Comparison of ENCODE assay signal across 8 cellular contexts in genomic region chr14:94175403-94176146, GRCh38. TPM values are rescaled to one million over a fixed set of nuclear protein-coding genes. Genes with fewer than 3 reads are reported as not detected.
A peak's percentile ranks its signal among the peaks of the same experiment; 100 is the strongest.
DNase-seq lines count a peak whose midpoint lies in the region; ATAC-seq and TF ChIP-seq lines count a peak whose summit lies in the region.

No MANE protein-coding gene starts in this region.

- no peak for ATAC-seq in right cardiac atrium
- no peak for ATAC-seq in stimulated activated effector memory CD8-positive, alpha-beta T cell treated with anti-CD3 and anti-CD28 coated beads, Interleukin-12 subunit alpha, Interleukin-12 subunit beta, amount 100 ng/mL, for 72 hours

- WGBS in right cardiac atrium: 13% methylated on average over 18 of the region's 18 CpGs

- H3K36me3 ChIP-seq in WERI-Rb-1: peaks cover 16% of the 10 kb centered on the region

- H3K4me3 ChIP-seq in WERI-Rb-1 (ENCODE audit: low read depth, low read length): peak overlapping the region; percentile 56
- H3K4me3 ChIP-seq in right cardiac atrium (ENCODE audit: low read length): peak overlapping the region; percentile 84

- H3K27me3 ChIP-seq in WERI-Rb-1 (ENCODE audit: insufficient read depth, low read depth, severe bottlenecking) (no peaks in the 10 kb centered on the region), right cardiac atrium (ENCODE audit: control insufficient read depth, insufficient read depth) (no peaks in the 10 kb centered on the region)

- H3K4me3 Mint-ChIP-seq in stimulated activated effector memory CD8-positive, alpha-beta T cell treated with anti-CD3 and anti-CD28 coated beads, Interleukin-12 subunit alpha, Interleukin-12 subunit beta, amount 100 ng/mL, for 72 hours: peak overlapping the region; percentile 78

- TF ChIP-seq CTCF in WERI-Rb-1 (IDR thresholded peaks at IDR 0.05; ENCODE audit: low read depth, low read length): no peak

- H3K27ac Mint-ChIP-seq in stimulated activated effector memory CD8-positive, alpha-beta T cell treated with anti-CD3 and anti-CD28 coated beads, Interleukin-12 subunit alpha, Interleukin-12 subunit beta, amount 100 ng/mL, for 72 hours: no peak overlapping the region

- peaks cover 2% of the 10 kb centered on the region for H3K4me1 ChIP-seq in right cardiac atrium (ENCODE audit: control insufficient read depth, insufficient read depth, low read length)

- peak; percentile 47 for DNase-seq in NCI-H2171 treated with DMSO at 0.1 percent for 48 hours (lab: John Stamatoyannopoulos, UW)
- DNase-seq in NCI-H2171 (lab: John Stamatoyannopoulos, UW): no peak
- no peak for DNase-seq in WERI-Rb-1
- DNase-seq in right cardiac atrium: no peak
- no peak for DNase-seq in stimulated activated effector memory CD8-positive, alpha-beta T cell treated with anti-CD3 and anti-CD28 coated beads, Interleukin-12 subunit alpha, Interleukin-12 subunit beta, amount 100 ng/mL, for 72 hours (ENCODE audit: low spot score in 2 of 2)
- no peak for DNase-seq in HUDEP-2 (lab: John Stamatoyannopoulos, UW; ENCODE audit: unreplicated experiment in 76 of 76)
- DNase-seq in amniotic stem cell (lab: John Stamatoyannopoulos, UW): no peak
- DNase-seq in NK-92 treated with Interleukin-12 subunit alpha and Interleukin-12 subunit beta, amount 100 ng/mL, for 24 hours (lab: John Stamatoyannopoulos, UW): no peak

- intact Hi-C loops in right cardiac atrium (cut with DNase I): loop anchor here in 1 of 4 donors (5.0 kb wide), 1 partner anchor 38 kb away; no protein-coding TSS in a partner anchor

- H3K36me3 Mint-ChIP-seq in stimulated activated effector memory CD8-positive, alpha-beta T cell treated with anti-CD3 and anti-CD28 coated beads, Interleukin-12 subunit alpha, Interleukin-12 subunit beta, amount 100 ng/mL, for 72 hours: no peaks in the 10 kb centered on the region

- H3K9me3 ChIP-seq in WERI-Rb-1 (ENCODE audit: severe bottlenecking) (no peaks in the 10 kb centered on the region), right cardiac atrium (ENCODE audit: control insufficient read depth, low read length) (no peaks in the 10 kb centered on the region)

- no peaks in the 10 kb centered on the region for H3K9me3 Mint-ChIP-seq in stimulated activated effector memory CD8-positive, alpha-beta T cell treated with anti-CD3 and anti-CD28 coated beads, Interleukin-12 subunit alpha, Interleukin-12 subunit beta, amount 100 ng/mL, for 72 hours

- peaks cover 17% of the 10 kb centered on the region for H3K4me1 Mint-ChIP-seq in stimulated activated effector memory CD8-positive, alpha-beta T cell treated with anti-CD3 and anti-CD28 coated beads, Interleukin-12 subunit alpha, Interleukin-12 subunit beta, amount 100 ng/mL, for 72 hours

- H3K27ac ChIP-seq in WERI-Rb-1 (peak overlapping the region; percentile 82), right cardiac atrium (ENCODE audit: low read length) (no peak overlapping the region)

RNA-seq across cellular contexts. Expression of gene PPP4R4, which starts 1.5 kb away (rescaled TPM):
- total RNA-seq in right cardiac atrium: under 1 TPM; 0.41 to 0.74 (median 0.48) TPM
- 0.27 TPM for polyA plus RNA-seq in right cardiac atrium

RNA-seq across cellular contexts. Expression of gene IFI27L2, which starts 46.2 kb away (rescaled TPM):
- total RNA-seq in right cardiac atrium: 10 to 100 TPM; 63.3 to 88.4 (median 65.5) TPM
- polyA plus RNA-seq in right cardiac atrium: 104 TPM
